23 cellular contexts compared by ENCODE assay signal in genomic region chr13:86681223-86681622, GRCh38.
"Had no signal": no experiment of that assay in that cellular context is flagged by ENCODE, and none has a peak within 500 bp of the region (broad histone marks: within the 10 kb centered on the region; RNA-seq: fewer than 3 reads in every experiment).

No MANE protein-coding gene starts in this region.

- H3K27me3 ChIP-seq: esophagus muscularis mucosa, gastrocnemius medialis, neutrophil, ovary, vagina had no signal

- H3K9me3 ChIP-seq: esophagus muscularis mucosa, gastrocnemius medialis, neutrophil, ovary, psoas muscle, thoracic aorta, vagina had no signal

- H3K4me1 ChIP-seq: esophagus muscularis mucosa, gastrocnemius medialis, psoas muscle, vagina had no signal

- ATAC-seq: activated naive CD8-positive, alpha-beta T cell treated with anti-CD3 and anti-CD28 coated beads, Interleukin-2, amount 50 U/mL, for 24 hours; gastrocnemius medialis; left ventricle myocardium superior; natural killer cell treated with Interleukin-12 subunit alpha and Interleukin-12 subunit beta and Interleukin-15 and Interleukin-18, amount 100 ng/mL, for 72 hours; psoas muscle; right cardiac atrium had no signal

- DNase-seq: activated CD4-positive, alpha-beta memory T cell treated with anti-CD3 and anti-CD28 coated beads for 36 hours; activated CD4-positive, alpha-beta T cell treated with anti-CD3 and anti-CD28 coated beads for 4 hours; activated CD4-positive, CD25-positive, alpha-beta regulatory T cell; activated effector memory CD4-positive, alpha-beta T cell treated with anti-CD3 and anti-CD28 coated beads, Interleukin-2, amount 50 U/mL, for 16 hours; activated naive CD4-positive, alpha-beta T cell treated with anti-CD3 and anti-CD28 coated beads, Interleukin-2, amount 50 U/mL, for 16 hours; activated naive CD8-positive, alpha-beta T cell treated with anti-CD3 and anti-CD28 coated beads, Interleukin-2, amount 50 U/mL, for 24 hours; cerebellar nuclear complex; gastrocnemius medialis; hippocampal formation; left ventricle myocardium superior; mammary epithelial cell; midbrain; ovary; psoas muscle; right cardiac atrium; stimulated activated CD4-positive, alpha-beta T cell treated with anti-CD3 and anti-CD28 coated beads, Interleukin-4, amount 100 ng/mL, for 24 hours; stimulated activated naive CD4-positive, alpha-beta T cell treated with Interleukin-2 at 50 U/mL for 16 hours had no signal

- H3K4me3 ChIP-seq: coronary artery, esophagus muscularis mucosa, gastrocnemius medialis, ovary, psoas muscle, thoracic aorta, vagina had no signal

- H3K27ac ChIP-seq: coronary artery, esophagus muscularis mucosa, gastrocnemius medialis, neutrophil, ovary, psoas muscle, thoracic aorta, vagina had no signal

- H3K36me3 ChIP-seq: esophagus muscularis mucosa, gastrocnemius medialis, neutrophil, ovary, thoracic aorta, vagina had no signal
